27 cellular contexts compared by ENCODE assay signal in the genomic region with DNA sequence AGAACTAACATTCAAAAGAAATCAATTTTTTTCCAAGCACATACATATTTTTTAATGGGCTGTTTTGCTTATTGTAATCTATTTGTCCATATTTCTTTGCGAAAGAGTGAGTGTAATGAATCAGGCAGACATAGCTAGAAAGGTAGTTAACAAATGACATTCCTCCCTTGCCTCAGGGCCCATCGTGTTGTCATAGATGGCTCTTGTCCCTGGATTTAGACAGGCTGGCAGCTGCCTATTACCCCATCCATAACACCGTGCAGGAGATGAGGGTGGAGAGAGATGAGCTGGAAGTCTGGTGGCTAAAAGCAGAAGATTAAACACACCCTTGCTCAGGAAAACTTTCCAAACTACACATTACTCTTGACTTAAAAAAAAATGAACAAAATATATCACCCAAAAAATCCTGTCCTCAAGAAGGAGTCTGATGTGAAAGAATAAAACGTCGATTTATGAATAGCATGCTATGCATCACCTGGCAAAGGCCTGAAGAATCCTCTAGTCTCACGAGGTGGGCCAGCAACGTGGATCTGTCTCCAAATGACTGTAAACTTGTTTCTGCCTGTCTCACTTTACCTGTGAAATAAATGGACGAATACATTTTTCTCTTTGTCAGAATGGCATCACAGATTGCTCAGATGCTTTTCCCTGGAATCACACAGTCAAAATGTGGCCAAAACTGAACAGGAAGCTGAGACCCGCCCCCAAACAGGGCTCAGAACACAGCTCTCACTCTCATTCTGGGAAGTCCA.
"Had no signal": no experiment of that assay in that cellular context is flagged by ENCODE, and none has a peak within 500 bp of the region (broad histone marks: within the 10 kb centered on the region; RNA-seq: fewer than 3 reads in every experiment).

No MANE protein-coding gene starts in this region.

- DNase-seq: activated CD4-positive, alpha-beta memory T cell treated with anti-CD3 and anti-CD28 coated beads, Interleukin-2, amount 10 ng/mL, durations not matched to agents 7 days and 5 days; activated CD4-positive, alpha-beta T cell treated with anti-CD3 and anti-CD28 coated beads, Interleukin-2, amount 50 U/mL, for 1 hour; activated CD4-positive, CD25-positive, alpha-beta regulatory T cell; activated gamma-delta T cell; activated naive CD4-positive, alpha-beta T cell treated with anti-CD3 and anti-CD28 coated beads for 36 hours; activated T-cell treated with anti-CD3 and anti-CD28 coated beads for 4 hours; activated T-cell treated with anti-CD3 and anti-CD28 coated beads, Interleukin-2, amount 50 U/mL, for 48 hours; amygdala; brain microvascular endothelial cell; Kasumi-1; KBM-7; NCI-H1092; NCI-H1930; NCI-H2107; NCI-H2171 treated with DMSO at 0.1 percent for 48 hours; NCI-H226; NCI-H510A treated with DMSO at 0.1 percent for 48 hours; Peyer's patch; Right ventricle myocardium superior; SJCRH30; SK-N-SH; T-helper 1 cell had no signal

- H3K4me1 ChIP-seq: Peyer's patch, SJCRH30 had no signal

- H3K4me1 Mint-ChIP-seq: activated CD4-positive, alpha-beta memory T cell treated with anti-CD3 and anti-CD28 coated beads, Interleukin-2, amount 10 ng/mL, durations not matched to agents 7 days and 5 days; activated T-helper 17 cell treated with anti-CD3 and anti-CD28 coated beads, Interleukin-2, amount 50 U/mL, for 72 hours had no signal

- H3K4me3 Mint-ChIP-seq: activated CD4-positive, alpha-beta memory T cell treated with anti-CD3 and anti-CD28 coated beads, Interleukin-2, amount 10 ng/mL, durations not matched to agents 7 days and 5 days; activated naive CD4-positive, alpha-beta T cell treated with anti-CD3 and anti-CD28 coated beads for 36 hours; activated naive CD8-positive, alpha-beta T cell; activated T-helper 17 cell treated with anti-CD3 and anti-CD28 coated beads, Interleukin-2, amount 50 U/mL, for 72 hours had no signal

- H3K4me2 ChIP-seq: SK-N-SH had no signal

- H3K4me3 ChIP-seq: cardiac muscle cell, Peyer's patch, SJCRH30 had no signal

- H3K27me3 Mint-ChIP-seq: activated CD4-positive, alpha-beta memory T cell treated with anti-CD3 and anti-CD28 coated beads, Interleukin-2, amount 10 ng/mL, durations not matched to agents 7 days and 5 days; activated naive CD8-positive, alpha-beta T cell; activated T-helper 17 cell treated with anti-CD3 and anti-CD28 coated beads, Interleukin-2, amount 50 U/mL, for 72 hours had no signal

- H3K36me3 ChIP-seq: brain microvascular endothelial cell, cardiac muscle cell, Peyer's patch, SJCRH30 had no signal

- H3K9ac ChIP-seq: SK-N-SH had no signal

- H3K27me3 ChIP-seq: brain microvascular endothelial cell, cardiac muscle cell, Peyer's patch, SJCRH30 had no signal

- H3K27ac ChIP-seq: brain microvascular endothelial cell, cardiac muscle cell, Peyer's patch, RWPE1, SJCRH30, VCaP had no signal

- ATAC-seq: activated T-helper 17 cell treated with anti-CD3 and anti-CD28 coated beads, Interleukin-2, amount 50 U/mL, for 72 hours had no signal

- H3K27ac Mint-ChIP-seq: activated CD4-positive, alpha-beta memory T cell treated with anti-CD3 and anti-CD28 coated beads, Interleukin-2, amount 10 ng/mL, durations not matched to agents 7 days and 5 days; activated naive CD4-positive, alpha-beta T cell treated with anti-CD3 and anti-CD28 coated beads for 36 hours; activated naive CD8-positive, alpha-beta T cell; activated T-helper 17 cell treated with anti-CD3 and anti-CD28 coated beads, Interleukin-2, amount 50 U/mL, for 72 hours had no signal

- H3K9me3 ChIP-seq: Peyer's patch, SJCRH30, SK-N-SH had no signal

- H3K9me3 Mint-ChIP-seq: activated T-helper 17 cell treated with anti-CD3 and anti-CD28 coated beads, Interleukin-2, amount 50 U/mL, for 72 hours had no signal
